11 cellular contexts compared by ENCODE assay signal in the genomic region with DNA sequence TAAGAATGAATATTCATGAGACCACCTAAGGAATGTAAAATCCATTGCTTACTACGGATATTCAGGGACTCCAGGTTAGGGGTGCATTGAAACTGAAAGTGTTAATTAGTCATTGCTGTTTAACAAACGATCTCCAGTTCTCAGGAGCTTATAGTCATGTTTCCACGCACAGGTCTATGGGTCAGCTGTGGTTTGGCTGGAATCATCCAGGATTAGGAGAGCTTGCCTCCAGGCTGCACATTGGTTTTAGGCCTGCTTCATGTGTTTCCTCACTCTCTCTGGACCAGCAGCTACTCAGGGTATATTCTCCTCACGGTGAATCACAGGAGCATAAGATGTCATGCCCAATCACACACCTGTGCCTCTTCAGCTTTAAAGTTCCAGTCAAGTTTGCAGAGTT.
A peak's percentile ranks its signal among the peaks of the same experiment; 100 is the strongest.
DNase-seq lines count a peak whose midpoint lies in the region; TF ChIP-seq lines count a peak whose summit lies in the region.
"Had no signal": no experiment of that assay in that cellular context is flagged by ENCODE, and none has a peak within 500 bp of the region (broad histone marks: within the 10 kb centered on the region; RNA-seq: fewer than 3 reads in every experiment).

No MANE protein-coding gene starts in this region.

- no peaks in the 10 kb centered on the region for H3K9me3 Mint-ChIP-seq in activated CD4-positive, alpha-beta memory T cell treated with anti-CD3 and anti-CD28 coated beads, Interleukin-2, amount 10 ng/mL, durations not matched to agents 7 days and 5 days

- peaks cover 5% of the 10 kb centered on the region for H3K36me3 Mint-ChIP-seq in activated CD4-positive, alpha-beta memory T cell treated with anti-CD3 and anti-CD28 coated beads, Interleukin-2, amount 10 ng/mL, durations not matched to agents 7 days and 5 days (ENCODE audit: low read depth)

- no peak overlapping the region for H3K4me3 Mint-ChIP-seq in activated CD4-positive, alpha-beta memory T cell treated with anti-CD3 and anti-CD28 coated beads, Interleukin-2, amount 10 ng/mL, durations not matched to agents 7 days and 5 days

- intact Hi-C loops in PC-9 (cut with micrococcal nuclease; ENCODE audit: unreplicated experiment) = loop anchor here (5.0 to 10.0 kb wide), 3 partner anchors 66 to 1254 kb away; partner anchors contain the start of gene TMSB4X

- H3K27ac Mint-ChIP-seq in activated CD4-positive, alpha-beta memory T cell treated with anti-CD3 and anti-CD28 coated beads, Interleukin-2, amount 10 ng/mL, durations not matched to agents 7 days and 5 days = no peak overlapping the region

- CTCF ChIA-PET in PC-9 (lab: Charles Lee) = interaction anchor here (0.6 kb wide), 1 partner anchor 214 kb away, joined by 3 read pairs; no protein-coding TSS in a partner anchor
- CTCF ChIA-PET in activated CD4-positive, alpha-beta memory T cell treated with anti-CD3 and anti-CD28 coated beads, Interleukin-2, amount 10 ng/mL, durations not matched to agents 7 days and 5 days (lab: Charles Lee) = no interaction called here

- H4K8ac ChIP-seq in trophoblast cell (ENCODE audit: low read depth, low read length) = no peak overlapping the region

- H3K36me3 ChIP-seq in PC-9 (ENCODE audit: low read depth) (no peaks in the 10 kb centered on the region), trophoblast cell (ENCODE audit: control insufficient read depth in 1 of 2, insufficient read depth in 2 of 2, low read length in 2 of 2) (no peaks in the 10 kb centered on the region)

- H3K79me1 ChIP-seq in trophoblast cell (ENCODE audit: low read length) = peaks cover 5% of the 10 kb centered on the region

- peak overlapping the region; percentile 22 for H2BK12ac ChIP-seq in trophoblast cell (ENCODE audit: low read length)

- POLR2A ChIA-PET in PC-9 (lab: Charles Lee; ENCODE audit: unreplicated experiment) = interaction anchor here (0.6 kb wide), 1 partner anchor 262 kb away, joined by 14 read pairs; no protein-coding TSS in a partner anchor
- POLR2A ChIA-PET in activated CD4-positive, alpha-beta memory T cell treated with anti-CD3 and anti-CD28 coated beads, Interleukin-2, amount 10 ng/mL, durations not matched to agents 7 days and 5 days (lab: Charles Lee) = no interaction called here

- 0 out of 2 replicates have a peak, but pooled peaks cover 4% of the 10 kb centered on the region for H3K9me3 ChIP-seq in PC-9 (ENCODE audit: insufficient read depth, low read depth)
- H3K9me3 ChIP-seq in trophoblast cell (ENCODE audit: insufficient read depth, low read depth, low read length) = no peaks in the 10 kb centered on the region

- H4K20me1 ChIP-seq in PC-9 (ENCODE audit: insufficient read depth) = no peaks in the 10 kb centered on the region

- no peaks in the 10 kb centered on the region for H3K79me2 ChIP-seq in PC-9 (ENCODE audit: low read depth)
- no peaks in the 10 kb centered on the region for H3K79me2 ChIP-seq in trophoblast cell (ENCODE audit: control insufficient read depth, insufficient read depth, low read length, poor library complexity)

- H3K9me2 ChIP-seq in PC-9 (ENCODE audit: insufficient read depth) = no peaks in the 10 kb centered on the region

- no peak overlapping the region for H3K23ac ChIP-seq in trophoblast cell (ENCODE audit: low read length)

- peak overlapping the region; percentile 22 for H2BK120ac ChIP-seq in trophoblast cell (ENCODE audit: insufficient read depth, low read length, poor library complexity)

- no CpG with 5 or more reads among the region's 4 CpGs for WGBS in trophoblast cell (ENCODE audit: extremely low coverage, insufficient coverage, insufficient read length)

- no peak for DNase-seq in GM12864 (ENCODE audit: low read depth)
- peak; percentile 11 to 34 for DNase-seq in PC-9
- peak; percentile 84 for DNase-seq in epithelial cell of esophagus (ENCODE audit: low read depth)
- DNase-seq in trophoblast cell = no peak
- DNase-seq in DMS153 treated with DMSO at 0.1 percent for 48 hours (lab: John Stamatoyannopoulos, UW; ENCODE audit: unreplicated experiment) = no peak
- no peak for DNase-seq in activated effector memory CD4-positive, alpha-beta T cell treated with Interleukin-2 at 50 U/mL for 16 hours
- DNase-seq in DMS153 (lab: John Stamatoyannopoulos, UW) = no peak
- DNase-seq in activated CD4-positive, alpha-beta memory T cell treated with anti-CD3 and anti-CD28 coated beads, Interleukin-2, amount 10 ng/mL, durations not matched to agents 7 days and 5 days = no peak
- DNase-seq: left cardiac atrium, NCI-H1694, SW 1271 had no signal

- peak overlapping the region; percentile 14; the same call in 1 of the 2 replicates for H3K4me3 ChIP-seq in GM12864 (ENCODE audit: low read depth, low read length)
- no peak overlapping the region for H3K4me3 ChIP-seq in PC-9
- H3K4me3 ChIP-seq in epithelial cell of esophagus (ENCODE audit: low read length) = no peak overlapping the region
- no peak overlapping the region for H3K4me3 ChIP-seq in trophoblast cell (ENCODE audit: low read depth, low read length)

- H3K27me3 Mint-ChIP-seq in activated CD4-positive, alpha-beta memory T cell treated with anti-CD3 and anti-CD28 coated beads, Interleukin-2, amount 10 ng/mL, durations not matched to agents 7 days and 5 days = peaks cover 6% of the 10 kb centered on the region

- TF ChIP-seq CTCF in GM12864 (IDR thresholded peaks at IDR 0.05; ENCODE audit: low read depth, low read length, missing control alignments) = no peak
- no peak for TF ChIP-seq CTCF in PC-9 (conservative IDR thresholded peaks at IDR 0.05)
- no peak for TF ChIP-seq CTCF in epithelial cell of esophagus (IDR thresholded peaks at IDR 0.05; ENCODE audit: insufficient read depth, low read depth, low read length, missing control alignments)

- no peak overlapping the region for H3K4me2 ChIP-seq in PC-9
- H3K4me2 ChIP-seq in trophoblast cell (ENCODE audit: low read length) = no peak overlapping the region

- no TSS peak for BruUV-seq in PC-9 (replicated peaks; lab: Mats Ljungman, UMichigan)

- no peak overlapping the region for H3K18ac ChIP-seq in trophoblast cell (ENCODE audit: low read length)

- H3K4ac ChIP-seq in trophoblast cell (ENCODE audit: low read depth, low read length) = no peak overlapping the region

- no peak overlapping the region for H4K12ac ChIP-seq in trophoblast cell (ENCODE audit: low read depth, low read length)

- peaks cover 17% of the 10 kb centered on the region for H3K4me1 Mint-ChIP-seq in activated CD4-positive, alpha-beta memory T cell treated with anti-CD3 and anti-CD28 coated beads, Interleukin-2, amount 10 ng/mL, durations not matched to agents 7 days and 5 days

- H3F3A ChIP-seq in PC-9 (ENCODE audit: insufficient read depth, low read depth) = peaks cover 12% of the 10 kb centered on the region

- no peak overlapping the region for H2AK5ac ChIP-seq in trophoblast cell (ENCODE audit: low read length)

- no peak overlapping the region for H4K91ac ChIP-seq in trophoblast cell (ENCODE audit: low read depth, low read length)

- H2AFZ ChIP-seq in PC-9 (no peak overlapping the region), trophoblast cell (ENCODE audit: insufficient read depth, low read length, poor library complexity) (no peak overlapping the region)

- no peak overlapping the region for H3K9ac ChIP-seq in trophoblast cell (ENCODE audit: low read length)

- H3K4me1 ChIP-seq in PC-9 (replicated peaks; ENCODE audit: insufficient read depth) (peaks cover 20% of the 10 kb centered on the region), trophoblast cell (ENCODE audit: control insufficient read depth in 1 of 2, insufficient read depth in 2 of 2, low read length in 2 of 2) (peaks cover 2 to 4% of the 10 kb centered on the region in 2 experiments)

- no peaks in the 10 kb centered on the region for H3K27me3 ChIP-seq in PC-9 (ENCODE audit: insufficient read depth, low read depth)
- no peaks in the 10 kb centered on the region for H3K27me3 ChIP-seq in trophoblast cell (ENCODE audit: insufficient read depth, low read length)

- no peak overlapping the region for H3K14ac ChIP-seq in trophoblast cell (ENCODE audit: low read length)

- no peak overlapping the region for H3K27ac ChIP-seq in PC-9
- no peak overlapping the region for H3K27ac ChIP-seq in trophoblast cell (ENCODE audit: low read depth, low read length)

- H2BK5ac ChIP-seq in trophoblast cell (ENCODE audit: low read depth, low read length, poor library complexity) = no peak overlapping the region

Comparison
In these comparisons a context has a peak if more than half of its experiments do, and no peak if none do; other contexts are left out.
1. DNase-seq: peak in PC-9 (2 of 2) and epithelial cell of esophagus (single experiment); none in GM12864 (single experiment), trophoblast cell (0 of 2), DMS153 treated with DMSO at 0.1 percent for 48 hours (single experiment), activated effector memory CD4-positive, alpha-beta T cell treated with Interleukin-2 at 50 U/mL for 16 hours (single experiment), DMS153 (single experiment) and activated CD4-positive, alpha-beta memory T cell treated with anti-CD3 and anti-CD28 coated beads, Interleukin-2, amount 10 ng/mL, durations not matched to agents 7 days and 5 days (single experiment).